In the genomic region with DNA sequence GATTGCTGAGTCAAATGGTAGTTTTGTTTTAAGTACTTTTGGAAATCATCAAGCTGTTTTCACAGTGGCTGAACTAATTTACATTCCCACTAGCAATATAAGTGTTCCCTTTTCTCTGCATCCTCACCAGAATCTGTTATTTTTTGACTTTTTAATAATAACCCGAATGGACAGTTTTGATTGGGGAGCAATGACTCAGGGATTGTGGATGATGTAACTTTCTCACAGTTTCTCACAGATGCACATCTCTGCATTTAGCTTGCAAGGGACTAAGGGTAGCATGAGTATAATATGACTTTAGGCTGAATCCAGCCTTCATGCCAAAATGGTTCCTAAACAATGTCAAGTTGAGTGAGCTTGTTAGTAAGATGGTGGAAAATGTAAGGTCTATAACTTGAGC, we compare ENCODE assay signal across 24 cellular contexts.
"Had no signal": no experiment of that assay in that cellular context is flagged by ENCODE, and none has a peak within 500 bp of the region (broad histone marks: within the 10 kb centered on the region; RNA-seq: fewer than 3 reads in every experiment).

No MANE protein-coding gene starts in this region.

- H3K4me3 ChIP-seq: pancreas, prostate gland, right lobe of liver, sigmoid colon, stomach, tibial artery, transverse colon, upper lobe of right lung, uterus had no signal

- DNase-seq: naive thymus-derived CD8-positive, alpha-beta T cell; nephron progenitor cell; nucleus accumbens; pancreas; retina; right cardiac atrium; right lobe of liver; sigmoid colon; small intestine; stimulated activated CD4-positive, alpha-beta T cell treated with anti-CD3 and anti-CD28 coated beads, Interleukin-15, amount 100 ng/mL, for 24 hours; stimulated activated CD4-positive, alpha-beta T cell treated with anti-CD3 and anti-CD28 coated beads, Interleukin-2, amount 100 ng/mL, for 24 hours; stimulated activated CD4-positive, alpha-beta T cell treated with anti-CD3 and anti-CD28 coated beads, Interleukin-2, amount 100 ng/mL, for 48 hours; stimulated activated CD4-positive, alpha-beta T cell treated with anti-CD3 and anti-CD28 coated beads, Interleukin-4, amount 100 ng/mL, for 24 hours; stimulated activated naive B cell treated with anti-CD40 and anti-IgM and Interleukin-4, amounts not matched to agents 10 μg/mL and 1 μg/mL and 100 μg/mL, for 72 hours; stimulated activated naive CD4-positive, alpha-beta T cell treated with Interleukin-2 at 50 U/mL for 16 hours; stomach; tibial artery; transverse colon; upper lobe of right lung; uterus had no signal

- ATAC-seq: naive thymus-derived CD8-positive, alpha-beta T cell; natural killer cell treated with Interleukin-12 subunit alpha and Interleukin-12 subunit beta and Interleukin-15 and Interleukin-18, amount 100 ng/mL, for 72 hours; pancreas; right cardiac atrium; right lobe of liver; stimulated activated effector memory CD8-positive, alpha-beta T cell treated with anti-CD3 and anti-CD28 coated beads, Interleukin-12 subunit alpha, Interleukin-12 subunit beta, amount 100 ng/mL, for 72 hours; stimulated activated naive B cell treated with anti-CD40 and anti-IgM and Interleukin-4, amounts not matched to agents 10 μg/mL and 1 μg/mL and 100 μg/mL, for 72 hours; upper lobe of right lung had no signal

- H3K4me1 ChIP-seq: pancreas, prostate gland, right lobe of liver, sigmoid colon, stomach, tibial artery, transverse colon, uterus had no signal

- H3K36me3 ChIP-seq: neutrophil, pancreas, prostate gland, right lobe of liver, sigmoid colon, stomach, tibial artery, transverse colon, upper lobe of right lung, uterus had no signal

- H3K9me3 ChIP-seq: neutrophil, pancreas, prostate gland, right lobe of liver, sigmoid colon, stomach, transverse colon, upper lobe of right lung, uterus had no signal

- H3K27ac ChIP-seq: neutrophil, pancreas, prostate gland, right lobe of liver, sigmoid colon, stomach, tibial artery, transverse colon, upper lobe of right lung, uterus had no signal

- H3K27me3 ChIP-seq: neutrophil, pancreas, right lobe of liver, sigmoid colon, stomach, tibial artery, transverse colon, upper lobe of right lung, uterus had no signal
